ENCODE assay signal across 9 cellular contexts in the genomic region with DNA sequence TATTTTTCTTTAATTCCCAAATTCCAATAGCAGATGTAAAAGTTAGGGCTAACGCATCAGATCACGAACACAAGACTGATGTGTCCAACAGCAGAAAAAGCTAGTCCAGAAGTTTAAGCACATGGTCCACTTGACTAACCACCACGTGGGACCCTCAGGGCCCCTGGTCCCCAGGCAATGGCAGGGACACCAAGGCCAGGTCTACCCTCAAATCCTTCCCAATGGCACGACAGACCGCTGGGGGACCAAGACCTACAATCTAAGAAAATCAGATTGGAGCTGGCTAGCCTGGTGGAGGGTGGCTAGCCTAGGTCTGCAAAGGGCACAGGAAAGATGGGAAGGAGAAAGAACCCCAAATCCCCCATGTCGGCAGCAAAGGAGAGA. TPM values are rescaled to one million over a fixed set of nuclear protein-coding genes. Genes with fewer than 3 reads are reported as not detected.
DNase-seq lines count a peak whose midpoint lies in the region; ATAC-seq and TF ChIP-seq lines count a peak whose summit lies in the region.
"Had no signal": no experiment of that assay in that cellular context is flagged by ENCODE, and none has a peak within 500 bp of the region (broad histone marks: within the 10 kb centered on the region; RNA-seq: fewer than 3 reads in every experiment).

No MANE protein-coding gene starts in this region.

- CTCF ChIA-PET in BJ (lab: Yijun Ruan, JAX) = interaction anchor here (0.7 to 10.3 kb wide), 27 partner anchors 9 to 223 kb away, joined by 3 to 162 read pairs (median 4); partner anchors contain the start of genes EPO, FBXO24, GNB2 and LRCH4

- peak overlapping the region; percentile 74 for H3K4me3 ChIP-seq in BJ (ENCODE audit: low read depth, low read length)
- peak overlapping the region; percentile 76 for H3K4me3 ChIP-seq in MG63
- H3K4me3 ChIP-seq in duodenal mucosa (ENCODE audit: low read depth in 1 of 2, low read length in 2 of 2) = peak overlapping the region; percentile 74 to 80
- H3K4me3 ChIP-seq in neural cell (ENCODE audit: low read length) = peak overlapping the region; percentile 95

- no peaks in the 10 kb centered on the region for H3K9me3 ChIP-seq in MG63
- no peaks in the 10 kb centered on the region for H3K9me3 ChIP-seq in duodenal mucosa (ENCODE audit: control insufficient read depth in 1 of 2, low read length in 2 of 2)
- H3K9me3 ChIP-seq in neural cell (ENCODE audit: low read length) = no peaks in the 10 kb centered on the region
- H3K9me3 ChIP-seq: thyroid gland had no signal

- ATAC-seq in GM19455 (IDR thresholded peaks at IDR 0.05; ENCODE audit: unreplicated experiment) = no peak

- DNase-seq in BJ (ENCODE audit: low read depth) (no peak), MG63 (no peak), EL (no peak)
- no peak for DNase-seq in stimulated activated CD4-positive, alpha-beta T cell treated with anti-CD3 and anti-CD28 coated beads, Interleukin-2, amount 100 ng/mL, for 24 hours
- DNase-seq in stimulated activated CD4-positive, alpha-beta T cell treated with anti-CD3 and anti-CD28 coated beads, Interleukin-2, amount 100 ng/mL, for 48 hours = no peak
- DNase-seq: thyroid gland had no signal

- peaks cover 17 to 24% of the 10 kb centered on the region in 2 donors for H3K4me1 ChIP-seq in duodenal mucosa (ENCODE audit: control insufficient read depth in 1 of 2, insufficient read depth in 2 of 2, low read length in 2 of 2)

- H3K9me2 ChIP-seq in neural cell (ENCODE audit: insufficient read depth, low read length) = no peaks in the 10 kb centered on the region

- POLR2A ChIA-PET in BJ (lab: Charles Lee) = no interaction called here

- TF ChIP-seq RAD21 in neural cell (conservative IDR thresholded peaks at IDR 0.05) = no peak

- H3K9ac ChIP-seq in duodenal mucosa (ENCODE audit: low read depth in 1 of 2, low read length in 2 of 2) (peak overlapping the region; percentile 56 to 70), neural cell (ENCODE audit: low read length) (peak overlapping the region; percentile 83)

- H4K20me1 ChIP-seq in neural cell (ENCODE audit: insufficient read depth) = peaks cover 20% of the 10 kb centered on the region

- H3K27ac ChIP-seq in duodenal mucosa (ENCODE audit: low read depth, low read length) (no peak overlapping the region), neural cell (ENCODE audit: low read length) (no peak overlapping the region)

- TF ChIP-seq CTCF in BJ (IDR thresholded peaks at IDR 0.05; ENCODE audit: insufficient read depth, low read depth, low read length) = no peak
- no peak for TF ChIP-seq CTCF in neural cell (IDR thresholded peaks at IDR 0.05; ENCODE audit: poor library complexity, severe bottlenecking)

- no peaks in the 10 kb centered on the region for H3F3A ChIP-seq in neural cell (ENCODE audit: insufficient read depth, low read length, poor library complexity, severe bottlenecking)

- H3K36me3 ChIP-seq in BJ (ENCODE audit: control insufficient read depth, insufficient read depth, low read length) (peaks cover 14% of the 10 kb centered on the region), MG63 (peaks cover 13% of the 10 kb centered on the region), duodenal mucosa (ENCODE audit: control insufficient read depth in 1 of 2, insufficient read depth in 2 of 2, low read length in 2 of 2) (peaks cover 0 to 23% of the 10 kb centered on the region in 2 donors), neural cell (ENCODE audit: insufficient read depth, low read length) (no peaks in the 10 kb centered on the region)

- H3K27me3 ChIP-seq in BJ (ENCODE audit: control insufficient read depth, insufficient read depth, low read length) = no peaks in the 10 kb centered on the region; the same call in 1 of the 2 replicates
- no peaks in the 10 kb centered on the region for H3K27me3 ChIP-seq in MG63
- no peaks in the 10 kb centered on the region for H3K27me3 ChIP-seq in duodenal mucosa (ENCODE audit: control insufficient read depth in 1 of 2, insufficient read depth in 2 of 2, low read length in 2 of 2)
- no peaks in the 10 kb centered on the region for H3K27me3 ChIP-seq in neural cell (ENCODE audit: insufficient read depth, low read depth, low read length)
- H3K27me3 ChIP-seq: thyroid gland had no signal

- TF ChIP-seq EP300 in neural cell (conservative IDR thresholded peaks at IDR 0.05; ENCODE audit: poor library complexity, severe bottlenecking) = no peak

- peaks cover 50% of the 10 kb centered on the region for H3K79me2 ChIP-seq in neural cell (replicated peaks; ENCODE audit: insufficient read depth, low read length)

- H2AFZ ChIP-seq in neural cell (ENCODE audit: low read depth, low read length) = no peak overlapping the region

- peak overlapping the region; percentile 96 for H3K4me2 ChIP-seq in neural cell (ENCODE audit: low read length)

TF ChIP-seq in neural cell, 6 proteins besides CTCF, POLR2A, EP300 and RAD21:
- TF ChIP-seq, protein P1, sequence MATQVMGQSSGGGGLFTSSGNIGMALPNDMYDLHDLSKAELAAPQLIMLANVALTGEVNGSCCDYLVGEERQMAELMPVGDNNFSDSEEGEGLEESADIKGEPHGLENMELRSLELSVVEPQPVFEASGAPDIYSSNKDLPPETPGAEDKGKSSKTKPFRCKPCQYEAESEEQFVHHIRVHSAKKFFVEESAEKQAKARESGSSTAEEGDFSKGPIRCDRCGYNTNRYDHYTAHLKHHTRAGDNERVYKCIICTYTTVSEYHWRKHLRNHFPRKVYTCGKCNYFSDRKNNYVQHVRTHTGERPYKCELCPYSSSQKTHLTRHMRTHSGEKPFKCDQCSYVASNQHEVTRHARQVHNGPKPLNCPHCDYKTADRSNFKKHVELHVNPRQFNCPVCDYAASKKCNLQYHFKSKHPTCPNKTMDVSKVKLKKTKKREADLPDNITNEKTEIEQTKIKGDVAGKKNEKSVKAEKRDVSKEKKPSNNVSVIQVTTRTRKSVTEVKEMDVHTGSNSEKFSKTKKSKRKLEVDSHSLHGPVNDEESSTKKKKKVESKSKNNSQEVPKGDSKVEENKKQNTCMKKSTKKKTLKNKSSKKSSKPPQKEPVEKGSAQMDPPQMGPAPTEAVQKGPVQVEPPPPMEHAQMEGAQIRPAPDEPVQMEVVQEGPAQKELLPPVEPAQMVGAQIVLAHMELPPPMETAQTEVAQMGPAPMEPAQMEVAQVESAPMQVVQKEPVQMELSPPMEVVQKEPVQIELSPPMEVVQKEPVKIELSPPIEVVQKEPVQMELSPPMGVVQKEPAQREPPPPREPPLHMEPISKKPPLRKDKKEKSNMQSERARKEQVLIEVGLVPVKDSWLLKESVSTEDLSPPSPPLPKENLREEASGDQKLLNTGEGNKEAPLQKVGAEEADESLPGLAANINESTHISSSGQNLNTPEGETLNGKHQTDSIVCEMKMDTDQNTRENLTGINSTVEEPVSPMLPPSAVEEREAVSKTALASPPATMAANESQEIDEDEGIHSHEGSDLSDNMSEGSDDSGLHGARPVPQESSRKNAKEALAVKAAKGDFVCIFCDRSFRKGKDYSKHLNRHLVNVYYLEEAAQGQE (IDR thresholded peaks at IDR 0.05; ENCODE audit: borderline replicate concordance) = no peak
- no peak for TF ChIP-seq POLR2AphosphoS5 (IDR thresholded peaks at IDR 0.05)
- TF ChIP-seq EZH2 (IDR thresholded peaks at IDR 0.05; ENCODE audit: borderline replicate concordance, insufficient read depth, low read length, poor library complexity, severe bottlenecking) = no peak
- TF ChIP-seq SMC3 (conservative IDR thresholded peaks at IDR 0.05; ENCODE audit: poor library complexity) = no peak
- TF ChIP-seq MXI1 (conservative IDR thresholded peaks at IDR 0.05; ENCODE audit: poor library complexity, severe bottlenecking) = no peak
- TF ChIP-seq TAF1 (IDR thresholded peaks at IDR 0.05; ENCODE audit: low read depth) = no peak

RNA-seq across cellular contexts. Expression of gene GIGYF1, which starts 1.5 kb away (rescaled TPM):
- 5.7 and 7.6 TPM in 2 replicates for polyA plus RNA-seq in BJ (2011; rRNA removed)
- 5.5 and 5.6 TPM in 2 replicates for polyA minus RNA-seq in BJ (2011; rRNA and poly(A)+ RNA removed)
- 9.1 and 9.2 TPM in 2 replicates for total RNA-seq in MG63 (2014; rRNA removed; shearing (Covaris generic); ENCODE audit: low replicate concordance)
- 28.3 and 33.5 TPM in 2 replicates for polyA plus RNA-seq in neural cell
- 34.7 and 39.9 TPM in 2 replicates for polyA minus RNA-seq in neural cell

RNA-seq across cellular contexts. Expression of gene POP7, which starts 13.4 kb away (rescaled TPM):
- polyA plus RNA-seq in BJ (2011; rRNA removed) = 24.5 and 35.2 TPM in 2 replicates
- polyA minus RNA-seq in BJ (2011; rRNA and poly(A)+ RNA removed) = 7.9 and 12.8 TPM in 2 replicates
- total RNA-seq in MG63 (2014; rRNA removed; shearing (Covaris generic); ENCODE audit: low replicate concordance) = 41.5 and 92.8 TPM in 2 replicates
- polyA plus RNA-seq in neural cell = 92.1 and 104 TPM in 2 replicates
- polyA minus RNA-seq in neural cell = 39.0 and 50.6 TPM in 2 replicates

RNA-seq across cellular contexts. Expression of gene GNB2, which starts 19.0 kb away (rescaled TPM):
- 87.4 and 172 TPM in 2 replicates for polyA plus RNA-seq in BJ (2011; rRNA removed)
- 105 and 133 TPM in 2 replicates for polyA minus RNA-seq in BJ (2011; rRNA and poly(A)+ RNA removed)
- total RNA-seq in MG63 (2014; rRNA removed; shearing (Covaris generic); ENCODE audit: low replicate concordance) = 128 and 174 TPM in 2 replicates
- polyA plus RNA-seq in neural cell = 279 and 284 TPM in 2 replicates
- 134 and 138 TPM in 2 replicates for polyA minus RNA-seq in neural cell

RNA-seq across cellular contexts. Expression of gene EPO, which starts 27.7 kb away (rescaled TPM):
- polyA plus RNA-seq in BJ (2011; rRNA removed) (not detected in 2 replicates), neural cell (not detected in 2 replicates)
- not detected in 2 replicates for polyA minus RNA-seq in BJ (2011; rRNA and poly(A)+ RNA removed)
- not detected in 2 replicates for total RNA-seq in MG63 (2014; rRNA removed; shearing (Covaris generic); ENCODE audit: low replicate concordance)
- polyA minus RNA-seq in neural cell = not detected in 2 replicates
- total RNA-seq: thyroid gland had no signal

RNA-seq across cellular contexts. Expression of gene ACTL6B, which starts 36.3 kb away (rescaled TPM):
- polyA plus RNA-seq in BJ (2011; rRNA removed) (not detected in 2 replicates), neural cell (339 and 389 TPM in 2 replicates)
- polyA minus RNA-seq in BJ (2011; rRNA and poly(A)+ RNA removed) = not detected in 2 replicates
- total RNA-seq in MG63 (2014; rRNA removed; shearing (Covaris generic); ENCODE audit: low replicate concordance) = not detected in 2 replicates
- 163 and 172 TPM in 2 replicates for polyA minus RNA-seq in neural cell
